2 cellular contexts compared by ENCODE assay signal in genomic region chr6:81987293-81987692, GRCh38.
TF ChIP-seq lines count a peak whose summit lies in the region.

No MANE protein-coding gene starts in this region.

TF ChIP-seq in HCT116, 20 proteins besides CTCF, POLR2A, EP300 and RAD21:
- TF ChIP-seq ATF3 (IDR thresholded peaks at IDR 0.05): no peak
- no peak for TF ChIP-seq FOSL1 (IDR thresholded peaks at IDR 0.05; ENCODE audit: low read depth)
- no peak for TF ChIP-seq SP1 (IDR thresholded peaks at IDR 0.05; ENCODE audit: low read depth)
- no peak for TF ChIP-seq CBX3 (IDR thresholded peaks at IDR 0.05; ENCODE audit: low read depth)
- TF ChIP-seq ZBTB33 (IDR thresholded peaks at IDR 0.05; ENCODE audit: extremely low read depth, insufficient replicate concordance, low read length): no peak
- TF ChIP-seq POLR2AphosphoS5 (IDR thresholded peaks at IDR 0.05; ENCODE audit: low read depth, low read length): no peak
- no peak for TF ChIP-seq EGR1 (IDR thresholded peaks at IDR 0.05; ENCODE audit: low read depth)

TF ChIP-seq in K562, 482 proteins besides CTCF, POLR2A, EP300 and RAD21:
- TF ChIP-seq ZNF407 (IDR thresholded peaks at IDR 0.05; ENCODE audit: low read depth) (no peak), CEBPB (tag; IDR thresholded peaks at IDR 0.05) (peak; percentile 55), CEBPG (CRISPR knock-in tag; IDR thresholded peaks at IDR 0.05) (no peak), CEBPG (tag; conservative IDR thresholded peaks at IDR 0.05 in 1 of 2, IDR thresholded peaks at IDR 0.05 in 1 of 2) (0 out of 4 replicates have a peak, but pooled peaks of 1 of the 2 experiments have one; percentile 28), CBX1 (IDR thresholded peaks at IDR 0.05; ENCODE audit: low read depth) (no peak)
TF ChIP-seq in K562: peak in this region for 2.
